In the genomic region with DNA sequence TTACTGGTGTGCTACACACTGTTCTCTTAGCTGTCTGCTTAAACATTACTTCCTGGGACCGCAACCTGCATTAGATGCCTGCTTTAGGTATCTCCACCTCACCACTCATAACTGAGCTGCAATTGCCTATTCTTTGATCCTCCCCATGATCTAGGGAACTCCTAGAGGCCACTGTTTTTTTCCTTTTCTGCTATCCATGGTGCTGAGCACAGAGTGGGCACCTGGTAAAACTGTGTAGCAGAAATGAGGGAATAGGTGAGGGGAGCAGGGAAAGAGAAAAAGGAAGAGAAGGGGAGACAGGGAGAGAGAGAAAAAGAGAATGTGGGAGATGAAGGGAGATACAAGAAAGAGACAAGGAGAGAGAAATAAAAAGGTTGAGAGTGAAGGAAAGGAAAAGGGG, we compare ENCODE assay signal across 33 cellular contexts.
DNase-seq lines count a peak whose midpoint lies in the region; ATAC-seq and TF ChIP-seq lines count a peak whose summit lies in the region.
"Had no signal": no experiment of that assay in that cellular context is flagged by ENCODE, and none has a peak within 500 bp of the region (broad histone marks: within the 10 kb centered on the region; RNA-seq: fewer than 3 reads in every experiment).

No MANE protein-coding gene starts in this region.

- TF ChIP-seq RAD21 in Ishikawa (IDR thresholded peaks at IDR 0.05; ENCODE audit: low read depth): no peak

- H3K9me3 Mint-ChIP-seq in T-helper 2 cell treated with Interferon-gamma antibody and Interleukin-4, amounts not matched to agents 5 μg/mL and 100 μg/mL, for 36 hours: no peaks in the 10 kb centered on the region
- H3K9me3 Mint-ChIP-seq in progenitor cell of endocrine pancreas (ENCODE audit: low read depth): no peaks in the 10 kb centered on the region
- H3K9me3 Mint-ChIP-seq in activated naive CD4-positive, alpha-beta T cell treated with anti-CD3 and anti-CD28 coated beads, Interleukin-2, amount 50 U/mL, for 72 hours: no peaks in the 10 kb centered on the region
- H3K9me3 Mint-ChIP-seq: activated CD4-positive, alpha-beta memory T cell treated with anti-CD3 and anti-CD28 coated beads, Interleukin-2, amount 10 ng/mL, durations not matched to agents 7 days and 5 days; dendritic cell treated with granulocyte-macrophage colony-stimulating factor and Interleukin-4, amounts not matched to agents 40 ng/mL and 50 ng/mL, for 4 days; memory B cell; neural crest cell; stimulated activated naive CD8-positive, alpha-beta T cell treated with anti-CD3 and anti-CD28 coated beads, Interleukin-15, Interleukin-2, amounts not matched to agents 100 ng/mL and 50 ng/mL, for 24 hours; T-helper 1 cell treated with Interleukin-12 subunit alpha and Interleukin-12 subunit beta and Interleukin-4 antibody, amounts not matched to agents 30 μg/mL and 1 μg/mL, for 36 hours had no signal

- H3K27ac Mint-ChIP-seq in T-helper 2 cell treated with Interferon-gamma antibody and Interleukin-4, amounts not matched to agents 5 μg/mL and 100 μg/mL, for 36 hours: peak overlapping the region; percentile 3
- no peak overlapping the region for H3K27ac Mint-ChIP-seq in progenitor cell of endocrine pancreas
- no peak overlapping the region for H3K27ac Mint-ChIP-seq in activated naive CD4-positive, alpha-beta T cell treated with anti-CD3 and anti-CD28 coated beads, Interleukin-2, amount 50 U/mL, for 72 hours
- H3K27ac Mint-ChIP-seq: activated CD4-positive, alpha-beta memory T cell treated with anti-CD3 and anti-CD28 coated beads, Interleukin-2, amount 10 ng/mL, durations not matched to agents 7 days and 5 days; B cell; CD4-positive, alpha-beta memory T cell; dendritic cell treated with granulocyte-macrophage colony-stimulating factor and Interleukin-4, amounts not matched to agents 40 ng/mL and 50 ng/mL, for 4 days; memory B cell; stimulated activated naive CD8-positive, alpha-beta T cell treated with anti-CD3 and anti-CD28 coated beads, Interleukin-15, Interleukin-2, amounts not matched to agents 100 ng/mL and 50 ng/mL, for 24 hours; T-helper 1 cell treated with Interleukin-12 subunit alpha and Interleukin-12 subunit beta and Interleukin-4 antibody, amounts not matched to agents 30 μg/mL and 1 μg/mL, for 36 hours had no signal

- no peak for TF ChIP-seq CTCF in progenitor cell of endocrine pancreas (IDR thresholded peaks at IDR 0.05; ENCODE audit: unreplicated experiment)

- TF ChIP-seq EP300 in Ishikawa (IDR thresholded peaks at IDR 0.05; ENCODE audit: borderline replicate concordance): no peak

- no peaks in the 10 kb centered on the region for H3K4me1 Mint-ChIP-seq in T-helper 2 cell treated with Interferon-gamma antibody and Interleukin-4, amounts not matched to agents 5 μg/mL and 100 μg/mL, for 36 hours (ENCODE audit: low read depth)
- H3K4me1 Mint-ChIP-seq in progenitor cell of endocrine pancreas (ENCODE audit: low read depth): no peaks in the 10 kb centered on the region
- H3K4me1 Mint-ChIP-seq: activated CD4-positive, alpha-beta memory T cell treated with anti-CD3 and anti-CD28 coated beads, Interleukin-2, amount 10 ng/mL, durations not matched to agents 7 days and 5 days; B cell; CD4-positive, alpha-beta memory T cell; memory B cell; neural crest cell had no signal

- no peaks in the 10 kb centered on the region for H3K27me3 Mint-ChIP-seq in T-helper 2 cell treated with Interferon-gamma antibody and Interleukin-4, amounts not matched to agents 5 μg/mL and 100 μg/mL, for 36 hours (ENCODE audit: low read depth)
- H3K27me3 Mint-ChIP-seq in progenitor cell of endocrine pancreas: peaks cover 14% of the 10 kb centered on the region
- H3K27me3 Mint-ChIP-seq: dendritic cell treated with granulocyte-macrophage colony-stimulating factor and Interleukin-4, amounts not matched to agents 40 ng/mL and 50 ng/mL, for 4 days had no signal

- ATAC-seq in HG03457 (IDR thresholded peaks at IDR 0.05; ENCODE audit: unreplicated experiment): no peak
- ATAC-seq in activated naive CD4-positive, alpha-beta T cell treated with anti-CD3 and anti-CD28 coated beads, Interleukin-2, amount 50 U/mL, for 72 hours: no peak
- ATAC-seq: body of pancreas, esophagus mucosa, right cardiac atrium, Right ventricle myocardium inferior, SK-N-SH treated with all-trans-retinoic acid at 6 μM for 48 hours had no signal

- H3K36me3 Mint-ChIP-seq in T-helper 2 cell treated with Interferon-gamma antibody and Interleukin-4, amounts not matched to agents 5 μg/mL and 100 μg/mL, for 36 hours (ENCODE audit: low read depth): no peaks in the 10 kb centered on the region
- H3K36me3 Mint-ChIP-seq in progenitor cell of endocrine pancreas (ENCODE audit: insufficient read depth): no peaks in the 10 kb centered on the region
- H3K36me3 Mint-ChIP-seq in activated naive CD4-positive, alpha-beta T cell treated with anti-CD3 and anti-CD28 coated beads, Interleukin-2, amount 50 U/mL, for 72 hours: no peaks in the 10 kb centered on the region
- H3K36me3 Mint-ChIP-seq: CD4-positive, alpha-beta memory T cell; memory B cell had no signal

- no peak overlapping the region for H3K4me3 Mint-ChIP-seq in T-helper 2 cell treated with Interferon-gamma antibody and Interleukin-4, amounts not matched to agents 5 μg/mL and 100 μg/mL, for 36 hours
- H3K4me3 Mint-ChIP-seq in progenitor cell of endocrine pancreas (ENCODE audit: low read depth): no peak overlapping the region
- H3K4me3 Mint-ChIP-seq: activated CD4-positive, alpha-beta memory T cell treated with anti-CD3 and anti-CD28 coated beads, Interleukin-2, amount 10 ng/mL, durations not matched to agents 7 days and 5 days; B cell; CD4-positive, alpha-beta memory T cell; dendritic cell treated with granulocyte-macrophage colony-stimulating factor and Interleukin-4, amounts not matched to agents 40 ng/mL and 50 ng/mL, for 4 days; memory B cell; neural crest cell; stimulated activated naive CD8-positive, alpha-beta T cell treated with anti-CD3 and anti-CD28 coated beads, Interleukin-15, Interleukin-2, amounts not matched to agents 100 ng/mL and 50 ng/mL, for 24 hours; T-helper 1 cell treated with Interleukin-12 subunit alpha and Interleukin-12 subunit beta and Interleukin-4 antibody, amounts not matched to agents 30 μg/mL and 1 μg/mL, for 36 hours had no signal

- DNase-seq in T-helper 2 cell treated with Interferon-gamma antibody and Interleukin-4, amounts not matched to agents 5 μg/mL and 100 μg/mL, for 36 hours (ENCODE audit: low spot score): no peak
- DNase-seq in T-helper 2 cell (no peak), iPS DF 19.7 (ENCODE audit: low read depth, low spot score) (peak; percentile 7), progenitor cell of endocrine pancreas (ENCODE audit: low spot score, unreplicated experiment) (peak; percentile 17), NCI-H1417 treated with DMSO at 0.1 percent for 48 hours (lab: John Stamatoyannopoulos, UW) (no peak)
- no peak for DNase-seq in activated naive CD4-positive, alpha-beta T cell treated with anti-CD3 and anti-CD28 coated beads, Interleukin-2, amount 50 U/mL, for 72 hours (ENCODE audit: low spot score in 2 of 2)
- DNase-seq: 8988T; activated CD4-positive, alpha-beta memory T cell treated with anti-CD3 and anti-CD28 coated beads, Interleukin-2, amount 10 ng/mL, durations not matched to agents 7 days and 5 days; activated CD8-positive, alpha-beta memory T cell treated with anti-CD3 and anti-CD28 coated beads, Interleukin-2, amount 50 U/mL, for 4 hours; activated naive CD4-positive, alpha-beta T cell treated with Interleukin-2 at 50 U/mL for 16 hours; adrenal gland; body of pancreas; CD4-positive, alpha-beta memory T cell; DMS 273 treated with DMSO at 0.1 percent for 48 hours; MG63; NCI-H1105; NCI-H2029 treated with DMSO at 0.1 percent for 48 hours; NCI-H526; NK-92 treated with Interleukin-12 subunit alpha and Interleukin-12 subunit beta, amount 100 ng/mL, for 24 hours; PC-9; right cardiac atrium; stimulated activated CD4-positive, alpha-beta T cell treated with anti-CD3 and anti-CD28 coated beads, Interleukin-1b, Interleukin-23, amount 100 ng/mL, for 48 hours had no signal

TF ChIP-seq in Ishikawa, 13 proteins besides CTCF, POLR2A, EP300 and RAD21:
- TF ChIP-seq, protein P1, sequence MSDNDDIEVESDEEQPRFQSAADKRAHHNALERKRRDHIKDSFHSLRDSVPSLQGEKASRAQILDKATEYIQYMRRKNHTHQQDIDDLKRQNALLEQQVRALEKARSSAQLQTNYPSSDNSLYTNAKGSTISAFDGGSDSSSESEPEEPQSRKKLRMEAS (IDR thresholded peaks at IDR 0.05): no peak
- TF ChIP-seq, protein P2, sequence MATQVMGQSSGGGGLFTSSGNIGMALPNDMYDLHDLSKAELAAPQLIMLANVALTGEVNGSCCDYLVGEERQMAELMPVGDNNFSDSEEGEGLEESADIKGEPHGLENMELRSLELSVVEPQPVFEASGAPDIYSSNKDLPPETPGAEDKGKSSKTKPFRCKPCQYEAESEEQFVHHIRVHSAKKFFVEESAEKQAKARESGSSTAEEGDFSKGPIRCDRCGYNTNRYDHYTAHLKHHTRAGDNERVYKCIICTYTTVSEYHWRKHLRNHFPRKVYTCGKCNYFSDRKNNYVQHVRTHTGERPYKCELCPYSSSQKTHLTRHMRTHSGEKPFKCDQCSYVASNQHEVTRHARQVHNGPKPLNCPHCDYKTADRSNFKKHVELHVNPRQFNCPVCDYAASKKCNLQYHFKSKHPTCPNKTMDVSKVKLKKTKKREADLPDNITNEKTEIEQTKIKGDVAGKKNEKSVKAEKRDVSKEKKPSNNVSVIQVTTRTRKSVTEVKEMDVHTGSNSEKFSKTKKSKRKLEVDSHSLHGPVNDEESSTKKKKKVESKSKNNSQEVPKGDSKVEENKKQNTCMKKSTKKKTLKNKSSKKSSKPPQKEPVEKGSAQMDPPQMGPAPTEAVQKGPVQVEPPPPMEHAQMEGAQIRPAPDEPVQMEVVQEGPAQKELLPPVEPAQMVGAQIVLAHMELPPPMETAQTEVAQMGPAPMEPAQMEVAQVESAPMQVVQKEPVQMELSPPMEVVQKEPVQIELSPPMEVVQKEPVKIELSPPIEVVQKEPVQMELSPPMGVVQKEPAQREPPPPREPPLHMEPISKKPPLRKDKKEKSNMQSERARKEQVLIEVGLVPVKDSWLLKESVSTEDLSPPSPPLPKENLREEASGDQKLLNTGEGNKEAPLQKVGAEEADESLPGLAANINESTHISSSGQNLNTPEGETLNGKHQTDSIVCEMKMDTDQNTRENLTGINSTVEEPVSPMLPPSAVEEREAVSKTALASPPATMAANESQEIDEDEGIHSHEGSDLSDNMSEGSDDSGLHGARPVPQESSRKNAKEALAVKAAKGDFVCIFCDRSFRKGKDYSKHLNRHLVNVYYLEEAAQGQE (IDR thresholded peaks at IDR 0.05; ENCODE audit: low read depth): peak; percentile 84
- TF ChIP-seq YY1 (IDR thresholded peaks at IDR 0.05; ENCODE audit: low read depth): no peak

Comparison
In these comparisons a context has a peak if more than half of its experiments do, and no peak if none do; other contexts are left out.
1. DNase-seq: peak in iPS DF 19.7 (single experiment) and progenitor cell of endocrine pancreas (single experiment); none in T-helper 2 cell treated with Interferon-gamma antibody and Interleukin-4, amounts not matched to agents 5 μg/mL and 100 μg/mL, for 36 hours (single experiment), T-helper 2 cell (0 of 5), activated naive CD4-positive, alpha-beta T cell treated with anti-CD3 and anti-CD28 coated beads, Interleukin-2, amount 50 U/mL, for 72 hours (0 of 2) and NCI-H1417 treated with DMSO at 0.1 percent for 48 hours (single experiment).